11 cellular contexts compared by ENCODE assay signal in genomic region chr19:38700350-38700932, GRCh38. TPM values are rescaled to one million over a fixed set of nuclear protein-coding genes. Genes with fewer than 3 reads are reported as not detected.
DNase-seq lines count a peak whose midpoint lies in the region; ATAC-seq and TF ChIP-seq lines count a peak whose summit lies in the region.
"Had no signal": no experiment of that assay in that cellular context is flagged by ENCODE, and none has a peak within 500 bp of the region (broad histone marks: within the 10 kb centered on the region; RNA-seq: fewer than 3 reads in every experiment).

No MANE protein-coding gene starts in this region.

- no peaks in the 10 kb centered on the region for H3K27me3 Mint-ChIP-seq in mesothelial cell of epicardium (ENCODE audit: low read depth)

- H3K36me3 Mint-ChIP-seq in mesothelial cell of epicardium, result peaks cover 23% of the 10 kb centered on the region

- H3K4me3 ChIP-seq in thoracic aorta (no peak overlapping the region), osteoblast (ENCODE audit: insufficient read depth, low read length) (no peak overlapping the region)

- peaks cover 66% of the 10 kb centered on the region for H4K20me1 ChIP-seq in osteoblast (ENCODE audit: insufficient read depth, low read length)

- no peak overlapping the region for H3K4me2 ChIP-seq in osteoblast (ENCODE audit: insufficient read depth, low read length)

- TF ChIP-seq CTCF in mesothelial cell of epicardium (IDR thresholded peaks at IDR 0.05; ENCODE audit: unreplicated experiment) (no peak), thoracic aorta (IDR thresholded peaks at IDR 0.05) (no peak), osteoblast (IDR thresholded peaks at IDR 0.05; ENCODE audit: extremely low read depth, low read depth, low read length) (no peak)

- H3K27ac ChIP-seq in cingulate gyrus (ENCODE audit: low read depth, low read length) (peak overlapping the region; percentile 58), thoracic aorta (peak overlapping the region; percentile 97 to 100), osteoblast (ENCODE audit: low read depth, low read length) (no peak overlapping the region)
- H3K27ac ChIP-seq: 22Rv1 had no signal

- H3K79me2 ChIP-seq in osteoblast (ENCODE audit: insufficient read depth, low read length), result peaks cover 100% of the 10 kb centered on the region

- H3K4me1 Mint-ChIP-seq in mesothelial cell of epicardium, result peaks cover 22% of the 10 kb centered on the region

- peaks cover 47% of the 10 kb centered on the region for H3K36me3 ChIP-seq in thoracic aorta
- peaks cover 82% of the 10 kb centered on the region for H3K36me3 ChIP-seq in osteoblast (ENCODE audit: insufficient read depth, low read length)

- H3K27ac Mint-ChIP-seq in mesothelial cell of epicardium, result peak overlapping the region; percentile 16

- no peak overlapping the region for H2AFZ ChIP-seq in osteoblast (ENCODE audit: low read length)

- no peak overlapping the region for H3K4me3 Mint-ChIP-seq in mesothelial cell of epicardium

- ATAC-seq in thoracic aorta (ENCODE audit: insufficient number of reproducible peaks, low FRiP score, low read depth) (no peak), HG03342 (IDR thresholded peaks at IDR 0.05; ENCODE audit: unreplicated experiment) (no peak), GM21529 (IDR thresholded peaks at IDR 0.05; ENCODE audit: unreplicated experiment) (no peak)

- H3K4me1 ChIP-seq in thoracic aorta (ENCODE audit: control insufficient read depth in 1 of 2, low read depth in 2 of 2) (peaks cover 58 to 88% of the 10 kb centered on the region in 2 donors), osteoblast (ENCODE audit: insufficient read depth, low read length) (peaks cover 9% of the 10 kb centered on the region)

- peak; percentile 56 for DNase-seq in NCI-H2107 treated with DMSO at 0.1 percent for 48 hours (lab: John Stamatoyannopoulos, UW; ENCODE audit: unreplicated experiment)
- DNase-seq in NCI-H2107 (lab: John Stamatoyannopoulos, UW), result no peak
- no peak for DNase-seq in mesothelial cell of epicardium (ENCODE audit: low spot score in 2 of 2, unreplicated experiment in 2 of 2)
- no peak for DNase-seq in thoracic aorta (ENCODE audit: low spot score)
- no peak for DNase-seq in osteoblast (ENCODE audit: insufficient read length, low spot score, missing footprints)
- DNase-seq: activated T-cell treated with anti-CD3 and anti-CD28 coated beads, Interleukin-2, amount 50 U/mL, for 1 hour; MM.1S had no signal

- H3K9me3 Mint-ChIP-seq in mesothelial cell of epicardium, result no peaks in the 10 kb centered on the region

- no peaks in the 10 kb centered on the region for H3K27me3 ChIP-seq in thoracic aorta (replicated peaks; ENCODE audit: insufficient read depth)
- no peaks in the 10 kb centered on the region for H3K27me3 ChIP-seq in osteoblast (ENCODE audit: insufficient read depth, low read length)

- H3K9me3 ChIP-seq in thoracic aorta (no peaks in the 10 kb centered on the region), osteoblast (ENCODE audit: low read depth, low read length) (no peaks in the 10 kb centered on the region)

RNA-seq across cellular contexts. Expression of gene CAPN12, which starts 43.8 kb away (rescaled TPM):
- total RNA-seq in mesothelial cell of epicardium (6.1 to 6.8 TPM (median 6.7 TPM) in 3 replicates), thoracic aorta (1 to 10 TPM in 1 of 2 donors, under 1 TPM in 1; 0.81 to 2.1 TPM), osteoblast (not detected in 2 replicates)

RNA-seq across cellular contexts. Expression of gene ACTN4, which starts 53.0 kb away (rescaled TPM):
- total RNA-seq in mesothelial cell of epicardium (452 to 469 TPM (median 460 TPM) in 3 replicates), thoracic aorta (1,000 to 10,000 TPM in 1 of 2 donors, 100 to 1,000 TPM in 1; 668 to 1,387 TPM), osteoblast (204 and 229 TPM in 2 replicates)
